7 cellular contexts compared by ENCODE assay signal in the genomic region with DNA sequence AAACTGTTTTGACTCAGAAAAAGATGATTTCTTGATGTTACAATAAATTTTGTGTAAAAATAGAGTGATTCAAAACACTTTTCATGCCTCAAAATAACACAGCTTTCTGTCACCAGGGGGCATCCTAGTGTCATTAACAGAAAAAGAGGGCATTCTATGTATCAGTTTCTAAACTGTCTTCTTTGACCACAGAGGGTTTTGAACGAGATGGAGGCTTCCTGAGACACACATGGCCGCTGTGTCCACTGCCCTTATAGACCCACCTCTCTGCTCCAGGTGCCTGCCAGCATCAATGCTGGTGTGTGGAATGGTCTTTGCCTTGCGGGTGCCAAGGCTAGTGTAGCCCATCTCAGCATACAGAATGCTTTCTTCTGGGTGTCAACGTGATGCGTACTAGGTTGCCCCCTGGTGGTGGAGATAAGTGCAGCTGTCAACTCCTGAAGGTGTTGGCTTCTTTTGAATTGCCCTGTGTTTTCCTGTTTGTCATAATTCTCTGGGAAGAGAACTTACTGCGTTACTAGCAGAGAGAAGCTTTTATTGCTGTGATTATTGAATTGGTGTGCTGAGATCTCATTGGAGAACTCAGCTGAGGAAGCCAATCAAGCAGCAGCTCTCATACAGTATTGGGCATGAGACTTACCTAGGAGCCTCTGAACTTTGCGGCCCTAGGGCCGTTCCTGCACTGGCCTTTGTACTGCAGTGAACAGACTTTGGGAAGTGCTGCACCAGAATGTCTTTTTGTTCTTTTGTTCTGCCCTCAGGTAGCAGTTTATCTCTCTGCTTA. TPM values are rescaled to one million over a fixed set of nuclear protein-coding genes. Genes with fewer than 3 reads are reported as not detected.
DNase-seq lines count a peak whose midpoint lies in the region; ATAC-seq, FAIRE-seq and TF ChIP-seq lines count a peak whose summit lies in the region.

No MANE protein-coding gene starts in this region.

- peak; percentile 73 for ATAC-seq in HG02798 (IDR thresholded peaks at IDR 0.05; ENCODE audit: poor library complexity, unreplicated experiment)

- TF ChIP-seq CTCF in GM12873 (IDR thresholded peaks at IDR 0.05; ENCODE audit: insufficient read depth, low read depth, low read length, missing control alignments): peak; percentile 96
- TF ChIP-seq CTCF in kidney (IDR thresholded peaks at IDR 0.05; ENCODE audit: borderline replicate concordance, extremely low read depth, insufficient read depth): peak; percentile 69

- no peak overlapping the region for H3K4me3 ChIP-seq in kidney (ENCODE audit: low read length in 2 of 2)

- H3K36me3 ChIP-seq in kidney (ENCODE audit: control insufficient read depth in 1 of 2, insufficient read depth in 2 of 2, low read length in 2 of 2): no peaks in the 10 kb centered on the region

- H3K27ac ChIP-seq in caudate nucleus (ENCODE audit: low read depth, low read length) (no peak overlapping the region), kidney (ENCODE audit: low read depth in 2 of 2, low read length in 2 of 2) (no peak overlapping the region)

- no peaks in the 10 kb centered on the region for H3K9me3 ChIP-seq in kidney (ENCODE audit: control insufficient read depth in 1 of 2, low read length in 2 of 2)

- no peak for FAIRE-seq in kidney (lab: Jason Lieb, UNC)

- peaks cover 22 to 32% of the 10 kb centered on the region in 2 donors for H3K4me1 ChIP-seq in kidney (ENCODE audit: control insufficient read depth in 1 of 2, insufficient read depth in 1 of 2, low read depth in 1 of 2, low read length in 2 of 2)

- no peak overlapping the region for H3K9ac ChIP-seq in kidney (ENCODE audit: low read length in 2 of 2)

- peak; percentile 55 for DNase-seq in NCI-H2196 (lab: John Stamatoyannopoulos, UW; ENCODE audit: unreplicated experiment)
- DNase-seq in activated CD4-positive, CD25-positive, alpha-beta regulatory T cell treated with anti-CD3 and anti-CD28 coated beads, Interleukin-2, amount 50 U/mL, for 16 hours (ENCODE audit: low read depth, low spot score): peak; percentile 55
- peak in 46 of 61 donors; percentile 11 to 70 (median 41) for DNase-seq in caudate nucleus (lab: John Stamatoyannopoulos, UW)
- DNase-seq in kidney: peak; percentile 83
- DNase-seq in stimulated activated CD4-positive, alpha-beta T cell treated with anti-CD3 and anti-CD28 coated beads, Interleukin-2, amount 100 ng/mL, for 24 hours: peak; percentile 76 to 81

- intact Hi-C loops in kidney (cut with DNase I): no loop called here

RNA-seq across cellular contexts. Expression of gene USP10, which starts 38.6 kb away (rescaled TPM):
- total RNA-seq in kidney: 79.5 TPM
- polyA plus RNA-seq in kidney (ENCODE audit: insufficient read depth, low read depth, low replicate concordance): 36.8 TPM
